Comparison of ENCODE assay signal across 8 cellular contexts in the genomic region with DNA sequence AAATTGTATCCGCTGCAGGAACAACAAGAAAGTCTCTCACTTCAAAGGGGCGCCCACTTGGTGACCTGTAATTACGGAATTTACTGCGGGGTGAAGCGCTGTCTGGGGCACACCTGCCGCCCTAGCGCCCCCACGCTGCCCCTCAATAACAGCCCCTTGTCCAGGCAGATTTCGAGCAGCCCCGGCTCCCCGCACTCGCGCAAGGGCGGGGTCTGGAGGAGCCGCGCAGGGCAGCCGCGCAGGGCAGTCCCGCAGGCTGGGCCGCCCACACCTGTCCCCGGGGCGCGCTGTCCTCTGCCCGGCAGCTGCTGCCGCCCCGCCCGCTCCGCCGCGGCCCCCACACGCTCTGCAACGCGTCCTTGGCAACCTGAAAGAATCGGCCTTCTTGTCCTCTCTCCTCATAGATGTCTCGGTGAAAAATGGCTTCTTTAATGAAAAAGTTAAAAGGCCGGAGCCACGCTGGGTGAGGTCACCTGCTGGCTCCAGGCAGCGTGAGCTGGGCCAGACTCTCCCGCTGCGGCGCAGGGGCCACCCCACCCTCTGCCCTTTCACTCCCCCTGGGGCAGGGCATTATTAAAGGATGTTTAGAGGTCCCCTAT.
DNase-seq lines count a peak whose midpoint lies in the region; ATAC-seq and TF ChIP-seq lines count a peak whose summit lies in the region.

No MANE protein-coding gene starts in this region.

- no peak for DNase-seq in kidney epithelial cell (ENCODE audit: low read depth)
- DNase-seq in erythroblast (lab: John Stamatoyannopoulos, UW): no peak
- DNase-seq in stimulated activated CD4-positive, alpha-beta T cell treated with anti-CD3 and anti-CD28 coated beads, Interleukin-4, amount 100 ng/mL, for 4 hours: no peak
- DNase-seq in NCI-H510A (lab: John Stamatoyannopoulos, UW): no peak

- peaks cover 0 to 6% (median 0%) of the 10 kb centered on the region in 5 experiments for H3K9me3 Mint-ChIP-seq in brain

- H3K4me3 ChIP-seq in HUES6 (ENCODE audit: low read depth, low read length) (peak overlapping the region; percentile 67), kidney epithelial cell (ENCODE audit: low read depth, low read length) (peak overlapping the region; percentile 26), skin epidermis (peak overlapping the region in 5 of 7 experiments; percentile 10 to 35 (median 17))

- no peaks in the 10 kb centered on the region for H3K36me3 ChIP-seq in HUES6 (ENCODE audit: control insufficient read depth, insufficient read depth, low read length)
- no peaks in the 10 kb centered on the region for H3K36me3 ChIP-seq in kidney epithelial cell (ENCODE audit: control insufficient read depth, insufficient read depth, low read length)

- peak overlapping the region; percentile 47 for H3K9ac ChIP-seq in HUES6 (ENCODE audit: low read length)

- TF ChIP-seq CTCF in brain (conservative IDR thresholded peaks at IDR 0.05) (peak in 1 of 2 experiments; percentile 13), kidney epithelial cell (IDR thresholded peaks at IDR 0.05; ENCODE audit: insufficient read depth, low read length, poor library complexity, severe bottlenecking) (no peak)

- H3K27ac Mint-ChIP-seq in brain: peak overlapping the region in 3 of 5 experiments; percentile 64 to 73 (median 70)

- no peak overlapping the region for H3K27ac ChIP-seq in HUES6 (ENCODE audit: low read depth, low read length)
- peak overlapping the region in 9 of 21 experiments; percentile 1 to 69 (median 33) for H3K27ac ChIP-seq in skin epidermis

- H3K27me3 Mint-ChIP-seq in brain: peaks cover 2% of the 10 kb centered on the region

- no peak for TF ChIP-seq POLR2A in erythroblast (IDR thresholded peaks at IDR 0.05; ENCODE audit: low read length)

- ATAC-seq in GM21717 (IDR thresholded peaks at IDR 0.05; ENCODE audit: unreplicated experiment): no peak

- H3K27me3 ChIP-seq in HUES6 (ENCODE audit: control insufficient read depth, insufficient read depth, low read length) (no peaks in the 10 kb centered on the region), kidney epithelial cell (ENCODE audit: control insufficient read depth, insufficient read depth, low read length) (peaks cover 11% of the 10 kb centered on the region)

- H3K4me1 Mint-ChIP-seq in brain: peaks cover 59% of the 10 kb centered on the region

- no peaks in the 10 kb centered on the region for H3K9me3 ChIP-seq in HUES6 (ENCODE audit: control insufficient read depth, insufficient read depth, low read depth, low read length)

- H3K4me3 Mint-ChIP-seq in brain: peak overlapping the region; percentile 61 to 80 (median 77)

- H3K36me3 Mint-ChIP-seq in brain: no peaks in the 10 kb centered on the region

- peaks cover 23% of the 10 kb centered on the region for H3K4me1 ChIP-seq in HUES6 (ENCODE audit: control insufficient read depth, insufficient read depth, low read length)

Comparison
In these comparisons a context has a peak if more than half of its experiments do, and no peak if none do; other contexts are left out.
1. H3K4me3 ChIP-seq: peak in every context shown above with its lines; median percentile 67 in HUES6; 26 in kidney epithelial cell; 17 in skin epidermis.